ENCODE assay signal across 8 cellular contexts in genomic region chr4:112910109-112910736, GRCh38.
DNase-seq lines count a peak whose midpoint lies in the region; ATAC-seq and TF ChIP-seq lines count a peak whose summit lies in the region.

No MANE protein-coding gene starts in this region.

- H3K27ac ChIP-seq in caudate nucleus (ENCODE audit: low read depth, low read length), result peak overlapping the region; percentile 92

- no peak for DNase-seq in BJ (ENCODE audit: low read depth)
- DNase-seq in caudate nucleus (lab: John Stamatoyannopoulos, UW), result peak in 20 of 61 donors; percentile 8 to 60 (median 29)
- no peak for DNase-seq in naive B cell
- no peak for DNase-seq in HuH-7 (ENCODE audit: low spot score)
- no peak for DNase-seq in NCI-H524 treated with DMSO at 0.1 percent for 48 hours (lab: John Stamatoyannopoulos, UW)
- no peak for DNase-seq in activated naive CD4-positive, alpha-beta T cell (lab: John Stamatoyannopoulos, UW)

- H3K27me3 ChIP-seq in BJ (ENCODE audit: control insufficient read depth, insufficient read depth, low read length), result no peaks in the 10 kb centered on the region

- peaks cover 5% of the 10 kb centered on the region in 3 donors for H3K4me1 Mint-ChIP-seq in naive B cell

- POLR2A ChIA-PET in BJ (lab: Charles Lee), result interaction anchor here (0.7 kb wide), 1 partner anchor 13 kb away, joined by 3 read pairs; no protein-coding TSS in a partner anchor

- peak overlapping the region in 1 of 6 donors; percentile 63 for H3K27ac Mint-ChIP-seq in naive B cell

- H3K4me3 ChIP-seq in BJ (ENCODE audit: low read depth, low read length), result no peak overlapping the region

- CTCF ChIA-PET in BJ (lab: Yijun Ruan, JAX), result interaction anchor here (1.1 kb wide), 1 partner anchor 28 kb away, joined by 3 read pairs; no protein-coding TSS in a partner anchor

- TF ChIP-seq CTCF in BJ (IDR thresholded peaks at IDR 0.05; ENCODE audit: insufficient read depth, low read depth, low read length), result peak; percentile 29

- H3K27me3 Mint-ChIP-seq in naive B cell, result peaks cover 9 to 20% (median 12%) of the 10 kb centered on the region in 3 donors

- H3K36me3 Mint-ChIP-seq in naive B cell, result no peaks in the 10 kb centered on the region

- H3K4me3 Mint-ChIP-seq in naive B cell, result peak overlapping the region in 6 of 8 donors; percentile 1 to 55 (median 12)

- ATAC-seq in HG02870 (IDR thresholded peaks at IDR 0.05; ENCODE audit: unreplicated experiment), result peak; percentile 62
- ATAC-seq in naive B cell (ENCODE audit: low read depth in 2 of 2), result peak; percentile 53 to 55
- no peak for ATAC-seq in GM18861 (IDR thresholded peaks at IDR 0.05; ENCODE audit: unreplicated experiment)

- peaks cover 0 to 4% (median 0%) of the 10 kb centered on the region in 7 donors for H3K9me3 Mint-ChIP-seq in naive B cell

- H3K36me3 ChIP-seq in BJ (ENCODE audit: control insufficient read depth, insufficient read depth, low read length), result no peaks in the 10 kb centered on the region
